Comparison of ENCODE assay signal across 1 cellular context in the genomic region with DNA sequence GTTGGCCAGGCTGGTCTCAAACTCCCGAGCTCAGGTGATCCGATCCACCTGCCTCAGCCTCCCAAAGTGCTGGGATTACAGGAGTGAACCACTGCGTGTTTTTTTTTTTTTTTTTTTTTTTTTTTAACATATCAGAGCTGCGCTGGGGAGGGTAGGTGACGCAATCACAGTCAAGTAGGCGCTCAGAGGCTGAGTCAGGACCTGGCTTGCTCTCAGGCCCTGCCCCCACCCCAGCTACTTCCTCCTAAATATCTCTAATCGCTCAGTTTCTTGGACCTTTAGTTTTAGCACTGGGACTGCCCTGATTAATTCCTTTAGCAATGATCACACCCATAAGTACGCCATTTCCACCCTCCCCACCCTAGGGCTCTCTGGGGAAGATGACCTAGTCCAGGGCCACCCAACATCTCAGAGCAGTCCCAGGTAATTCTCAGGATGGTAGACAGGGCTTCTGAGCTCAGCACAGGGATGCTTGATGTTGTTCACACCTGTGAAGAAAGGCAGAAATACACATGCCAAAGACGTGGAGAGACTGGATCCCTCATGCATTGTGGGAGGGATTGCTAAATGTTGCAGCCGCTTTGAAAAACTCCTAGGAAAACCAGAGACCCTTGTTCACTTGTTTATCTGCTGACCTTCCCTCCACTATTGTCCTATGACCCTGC.
A peak's percentile ranks its signal among the peaks of the same experiment; 100 is the strongest.
TF ChIP-seq lines count a peak whose summit lies in the region.

No MANE protein-coding gene starts in this region.

TF ChIP-seq in K562, 482 proteins besides CTCF, POLR2A, EP300 and RAD21 (continued from another document and continues in another):
- TF ChIP-seq ZNF239 (CRISPR knock-in tag; IDR thresholded peaks at IDR 0.05), result no peak
- TF ChIP-seq PKNOX1 (IDR thresholded peaks at IDR 0.05), result no peak
- TF ChIP-seq MAFG (tag; conservative IDR thresholded peaks at IDR 0.05), result 0 out of 2 replicates have a peak, but pooled peaks have one; percentile 21
- peak; percentile 63; the same call in 1 of the 2 replicates for TF ChIP-seq CREM (IDR thresholded peaks at IDR 0.05; ENCODE audit: low read depth)
- TF ChIP-seq HDGF (IDR thresholded peaks at IDR 0.05), result no peak
- TF ChIP-seq ASH1L (IDR thresholded peaks at IDR 0.05; ENCODE audit: borderline replicate concordance, low read depth, partially characterized antibody), result no peak
- TF ChIP-seq, protein P1, sequence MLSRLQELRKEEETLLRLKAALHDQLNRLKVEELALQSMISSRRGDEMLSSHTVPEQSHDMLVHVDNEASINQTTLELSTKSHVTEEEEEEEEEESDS (CRISPR knock-in tag; IDR thresholded peaks at IDR 0.05), result no peak
- TF ChIP-seq PRDM10 (IDR thresholded peaks at IDR 0.05; ENCODE audit: partially characterized antibody), result no peak
- TF ChIP-seq KHSRP (IDR thresholded peaks at IDR 0.05), result no peak
- peak in 1 of 2 experiments; percentile 67; a peak in 2 of 4 replicates for TF ChIP-seq RCOR1 (IDR thresholded peaks at IDR 0.05; ENCODE audit: borderline replicate concordance in 1 of 2, low read depth in 2 of 2, low read length in 2 of 2)
- TF ChIP-seq, protein P2, sequence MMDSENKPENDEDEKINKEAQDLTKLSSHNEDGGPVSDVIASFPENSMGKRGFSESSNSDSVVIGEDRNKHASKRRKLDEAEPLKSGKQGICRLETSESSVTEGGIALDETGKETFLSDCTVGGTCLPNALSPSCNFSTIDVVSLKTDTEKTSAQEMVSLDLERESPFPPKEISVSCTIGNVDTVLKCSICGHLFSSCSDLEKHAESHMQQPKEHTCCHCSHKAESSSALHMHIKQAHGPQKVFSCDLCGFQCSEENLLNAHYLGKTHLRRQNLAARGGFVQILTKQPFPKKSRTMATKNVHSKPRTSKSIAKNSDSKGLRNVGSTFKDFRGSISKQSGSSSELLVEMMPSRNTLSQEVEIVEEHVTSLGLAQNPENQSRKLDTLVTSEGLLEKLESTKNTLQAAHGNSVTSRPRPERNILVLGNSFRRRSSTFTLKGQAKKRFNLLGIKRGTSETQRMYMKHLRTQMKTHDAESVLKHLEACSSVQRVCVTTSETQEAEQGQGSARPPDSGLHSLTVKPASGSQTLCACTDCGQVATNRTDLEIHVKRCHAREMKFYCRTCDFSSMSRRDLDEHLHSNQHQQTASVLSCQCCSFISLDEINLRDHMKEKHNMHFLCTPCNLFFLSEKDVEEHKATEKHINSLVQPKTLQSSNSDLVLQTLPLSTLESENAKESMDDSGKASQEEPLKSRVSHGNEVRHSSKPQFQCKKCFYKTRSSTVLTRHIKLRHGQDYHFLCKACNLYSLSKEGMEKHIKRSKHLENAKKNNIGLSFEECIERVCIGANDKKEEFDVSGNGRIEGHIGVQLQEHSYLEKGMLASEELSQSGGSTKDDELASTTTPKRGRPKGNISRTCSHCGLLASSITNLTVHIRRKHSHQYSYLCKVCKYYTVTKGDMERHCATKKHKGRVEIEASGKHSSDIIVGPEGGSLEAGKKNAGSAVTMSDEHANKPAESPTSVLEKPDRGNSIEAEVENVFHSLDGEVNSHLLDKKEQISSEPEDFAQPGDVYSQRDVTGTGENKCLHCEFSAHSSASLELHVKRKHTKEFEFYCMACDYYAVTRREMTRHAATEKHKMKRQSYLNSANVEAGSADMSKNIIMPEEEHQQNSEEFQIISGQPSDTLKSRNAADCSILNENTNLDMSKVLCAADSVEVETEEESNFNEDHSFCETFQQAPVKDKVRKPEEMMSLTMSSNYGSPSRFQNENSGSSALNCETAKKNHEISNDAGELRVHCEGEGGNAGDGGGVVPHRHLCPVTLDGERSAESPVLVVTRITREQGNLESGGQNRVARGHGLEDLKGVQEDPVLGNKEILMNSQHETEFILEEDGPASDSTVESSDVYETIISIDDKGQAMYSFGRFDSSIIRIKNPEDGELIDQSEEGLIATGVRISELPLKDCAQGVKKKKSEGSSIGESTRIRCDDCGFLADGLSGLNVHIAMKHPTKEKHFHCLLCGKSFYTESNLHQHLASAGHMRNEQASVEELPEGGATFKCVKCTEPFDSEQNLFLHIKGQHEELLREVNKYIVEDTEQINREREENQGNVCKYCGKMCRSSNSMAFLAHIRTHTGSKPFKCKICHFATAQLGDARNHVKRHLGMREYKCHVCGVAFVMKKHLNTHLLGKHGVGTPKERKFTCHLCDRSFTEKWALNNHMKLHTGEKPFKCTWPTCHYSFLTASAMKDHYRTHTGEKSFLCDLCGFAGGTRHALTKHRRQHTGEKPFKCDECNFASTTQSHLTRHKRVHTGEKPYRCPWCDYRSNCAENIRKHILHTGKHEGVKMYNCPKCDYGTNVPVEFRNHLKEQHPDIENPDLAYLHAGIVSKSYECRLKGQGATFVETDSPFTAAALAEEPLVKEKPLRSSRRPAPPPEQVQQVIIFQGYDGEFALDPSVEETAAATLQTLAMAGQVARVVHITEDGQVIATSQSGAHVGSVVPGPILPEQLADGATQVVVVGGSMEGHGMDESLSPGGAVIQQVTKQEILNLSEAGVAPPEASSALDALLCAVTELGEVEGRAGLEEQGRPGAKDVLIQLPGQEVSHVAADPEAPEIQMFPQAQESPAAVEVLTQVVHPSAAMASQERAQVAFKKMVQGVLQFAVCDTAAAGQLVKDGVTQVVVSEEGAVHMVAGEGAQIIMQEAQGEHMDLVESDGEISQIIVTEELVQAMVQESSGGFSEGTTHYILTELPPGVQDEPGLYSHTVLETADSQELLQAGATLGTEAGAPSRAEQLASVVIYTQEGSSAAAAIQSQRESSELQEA (IDR thresholded peaks at IDR 0.05; ENCODE audit: low read depth), result no peak
- TF ChIP-seq ZNF75A (CRISPR knock-in tag; IDR thresholded peaks at IDR 0.05), result no peak
- TF ChIP-seq, protein P3, sequence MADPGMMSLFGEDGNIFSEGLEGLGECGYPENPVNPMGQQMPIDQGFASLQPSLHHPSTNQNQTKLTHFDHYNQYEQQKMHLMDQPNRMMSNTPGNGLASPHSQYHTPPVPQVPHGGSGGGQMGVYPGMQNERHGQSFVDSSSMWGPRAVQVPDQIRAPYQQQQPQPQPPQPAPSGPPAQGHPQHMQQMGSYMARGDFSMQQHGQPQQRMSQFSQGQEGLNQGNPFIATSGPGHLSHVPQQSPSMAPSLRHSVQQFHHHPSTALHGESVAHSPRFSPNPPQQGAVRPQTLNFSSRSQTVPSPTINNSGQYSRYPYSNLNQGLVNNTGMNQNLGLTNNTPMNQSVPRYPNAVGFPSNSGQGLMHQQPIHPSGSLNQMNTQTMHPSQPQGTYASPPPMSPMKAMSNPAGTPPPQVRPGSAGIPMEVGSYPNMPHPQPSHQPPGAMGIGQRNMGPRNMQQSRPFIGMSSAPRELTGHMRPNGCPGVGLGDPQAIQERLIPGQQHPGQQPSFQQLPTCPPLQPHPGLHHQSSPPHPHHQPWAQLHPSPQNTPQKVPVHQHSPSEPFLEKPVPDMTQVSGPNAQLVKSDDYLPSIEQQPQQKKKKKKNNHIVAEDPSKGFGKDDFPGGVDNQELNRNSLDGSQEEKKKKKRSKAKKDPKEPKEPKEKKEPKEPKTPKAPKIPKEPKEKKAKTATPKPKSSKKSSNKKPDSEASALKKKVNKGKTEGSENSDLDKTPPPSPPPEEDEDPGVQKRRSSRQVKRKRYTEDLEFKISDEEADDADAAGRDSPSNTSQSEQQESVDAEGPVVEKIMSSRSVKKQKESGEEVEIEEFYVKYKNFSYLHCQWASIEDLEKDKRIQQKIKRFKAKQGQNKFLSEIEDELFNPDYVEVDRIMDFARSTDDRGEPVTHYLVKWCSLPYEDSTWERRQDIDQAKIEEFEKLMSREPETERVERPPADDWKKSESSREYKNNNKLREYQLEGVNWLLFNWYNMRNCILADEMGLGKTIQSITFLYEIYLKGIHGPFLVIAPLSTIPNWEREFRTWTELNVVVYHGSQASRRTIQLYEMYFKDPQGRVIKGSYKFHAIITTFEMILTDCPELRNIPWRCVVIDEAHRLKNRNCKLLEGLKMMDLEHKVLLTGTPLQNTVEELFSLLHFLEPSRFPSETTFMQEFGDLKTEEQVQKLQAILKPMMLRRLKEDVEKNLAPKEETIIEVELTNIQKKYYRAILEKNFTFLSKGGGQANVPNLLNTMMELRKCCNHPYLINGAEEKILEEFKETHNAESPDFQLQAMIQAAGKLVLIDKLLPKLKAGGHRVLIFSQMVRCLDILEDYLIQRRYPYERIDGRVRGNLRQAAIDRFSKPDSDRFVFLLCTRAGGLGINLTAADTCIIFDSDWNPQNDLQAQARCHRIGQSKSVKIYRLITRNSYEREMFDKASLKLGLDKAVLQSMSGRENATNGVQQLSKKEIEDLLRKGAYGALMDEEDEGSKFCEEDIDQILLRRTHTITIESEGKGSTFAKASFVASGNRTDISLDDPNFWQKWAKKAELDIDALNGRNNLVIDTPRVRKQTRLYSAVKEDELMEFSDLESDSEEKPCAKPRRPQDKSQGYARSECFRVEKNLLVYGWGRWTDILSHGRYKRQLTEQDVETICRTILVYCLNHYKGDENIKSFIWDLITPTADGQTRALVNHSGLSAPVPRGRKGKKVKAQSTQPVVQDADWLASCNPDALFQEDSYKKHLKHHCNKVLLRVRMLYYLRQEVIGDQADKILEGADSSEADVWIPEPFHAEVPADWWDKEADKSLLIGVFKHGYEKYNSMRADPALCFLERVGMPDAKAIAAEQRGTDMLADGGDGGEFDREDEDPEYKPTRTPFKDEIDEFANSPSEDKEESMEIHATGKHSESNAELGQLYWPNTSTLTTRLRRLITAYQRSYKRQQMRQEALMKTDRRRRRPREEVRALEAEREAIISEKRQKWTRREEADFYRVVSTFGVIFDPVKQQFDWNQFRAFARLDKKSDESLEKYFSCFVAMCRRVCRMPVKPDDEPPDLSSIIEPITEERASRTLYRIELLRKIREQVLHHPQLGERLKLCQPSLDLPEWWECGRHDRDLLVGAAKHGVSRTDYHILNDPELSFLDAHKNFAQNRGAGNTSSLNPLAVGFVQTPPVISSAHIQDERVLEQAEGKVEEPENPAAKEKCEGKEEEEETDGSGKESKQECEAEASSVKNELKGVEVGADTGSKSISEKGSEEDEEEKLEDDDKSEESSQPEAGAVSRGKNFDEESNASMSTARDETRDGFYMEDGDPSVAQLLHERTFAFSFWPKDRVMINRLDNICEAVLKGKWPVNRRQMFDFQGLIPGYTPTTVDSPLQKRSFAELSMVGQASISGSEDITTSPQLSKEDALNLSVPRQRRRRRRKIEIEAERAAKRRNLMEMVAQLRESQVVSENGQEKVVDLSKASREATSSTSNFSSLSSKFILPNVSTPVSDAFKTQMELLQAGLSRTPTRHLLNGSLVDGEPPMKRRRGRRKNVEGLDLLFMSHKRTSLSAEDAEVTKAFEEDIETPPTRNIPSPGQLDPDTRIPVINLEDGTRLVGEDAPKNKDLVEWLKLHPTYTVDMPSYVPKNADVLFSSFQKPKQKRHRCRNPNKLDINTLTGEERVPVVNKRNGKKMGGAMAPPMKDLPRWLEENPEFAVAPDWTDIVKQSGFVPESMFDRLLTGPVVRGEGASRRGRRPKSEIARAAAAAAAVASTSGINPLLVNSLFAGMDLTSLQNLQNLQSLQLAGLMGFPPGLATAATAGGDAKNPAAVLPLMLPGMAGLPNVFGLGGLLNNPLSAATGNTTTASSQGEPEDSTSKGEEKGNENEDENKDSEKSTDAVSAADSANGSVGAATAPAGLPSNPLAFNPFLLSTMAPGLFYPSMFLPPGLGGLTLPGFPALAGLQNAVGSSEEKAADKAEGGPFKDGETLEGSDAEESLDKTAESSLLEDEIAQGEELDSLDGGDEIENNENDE (IDR thresholded peaks at IDR 0.05; ENCODE audit: low read depth, low read length), result no peak
- peak; percentile 84 for TF ChIP-seq JUN (IDR thresholded peaks at IDR 0.05; ENCODE audit: borderline replicate concordance, low read depth, low read length)
- TF ChIP-seq JUN (CRISPR knock-in tag; IDR thresholded peaks at IDR 0.05; ENCODE audit: borderline replicate concordance), result no peak
- no peak for TF ChIP-seq ID3 (CRISPR knock-in tag; IDR thresholded peaks at IDR 0.05)
- no peak for TF ChIP-seq ID3 (tag; IDR thresholded peaks at IDR 0.05)
- peak; percentile 54 for TF ChIP-seq SMARCA4 (IDR thresholded peaks at IDR 0.05)
- TF ChIP-seq NFE2 (IDR thresholded peaks at IDR 0.05; ENCODE audit: low read depth), result peak; percentile 25; the same call in 1 of the 2 replicates
